Comparison of ENCODE assay signal across 16 cellular contexts in genomic region chr9:13140843-13141592, GRCh38.
DNase-seq lines count a peak whose midpoint lies in the region; ATAC-seq and TF ChIP-seq lines count a peak whose summit lies in the region.
"Had no signal": no experiment of that assay in that cellular context is flagged by ENCODE, and none has a peak within 500 bp of the region (broad histone marks: within the 10 kb centered on the region; RNA-seq: fewer than 3 reads in every experiment).

No MANE protein-coding gene starts in this region.

- H2AFZ ChIP-seq in fibroblast of lung (ENCODE audit: low read length) (no peak overlapping the region), osteoblast (ENCODE audit: low read length) (no peak overlapping the region)

- TF ChIP-seq CTCF in fibroblast of lung (conservative IDR thresholded peaks at IDR 0.05 in 1 of 2, IDR thresholded peaks at IDR 0.05 in 1 of 2; ENCODE audit: low read depth in 1 of 2, low read length in 2 of 2) (no peak), osteoblast (IDR thresholded peaks at IDR 0.05; ENCODE audit: extremely low read depth, low read depth, low read length) (no peak)

- ATAC-seq in GM18909 (IDR thresholded peaks at IDR 0.05; ENCODE audit: poor library complexity, unreplicated experiment): no peak

- H4K20me1 ChIP-seq in fibroblast of lung (ENCODE audit: control insufficient read depth, extremely low read depth, insufficient read depth, low read length): no peaks in the 10 kb centered on the region
- H4K20me1 ChIP-seq in osteoblast (ENCODE audit: insufficient read depth, low read length): no peaks in the 10 kb centered on the region

- DNase-seq in AG20443 (ENCODE audit: low spot score) (peak; percentile 11), SK-MEL-5 (ENCODE audit: low read depth, low spot score) (peak; percentile 72), fibroblast of lung (ENCODE audit: low read depth in 2 of 2) (peak; percentile 5 to 30), osteoblast (ENCODE audit: insufficient read length, low spot score, missing footprints) (no peak), COR-L47 (lab: John Stamatoyannopoulos, UW) (no peak), GM03348 (ENCODE audit: low spot score) (no peak), NCI-H187 (lab: John Stamatoyannopoulos, UW) (no peak)
- DNase-seq: activated CD4-positive, alpha-beta T cell treated with anti-CD3 and anti-CD28 coated beads, Interleukin-2, amount 50 U/mL, for 48 hours; activated effector memory CD4-positive, alpha-beta T cell treated with anti-CD3 and anti-CD28 coated beads, Interleukin-2, amount 50 U/mL, for 16 hours; NCI-H1417 treated with DMSO at 0.1 percent for 48 hours; NCI-H524 treated with DMSO at 0.1 percent for 48 hours; RPMI8226; stimulated activated CD4-positive, alpha-beta T cell treated with anti-CD3 and anti-CD28 coated beads, Interleukin-15, amount 100 ng/mL, for 24 hours had no signal

- in situ Hi-C loops in SK-MEL-5 (cut with HindIII; ENCODE audit: low pct_unique_long_range_greater_than_20kb, low sequenced_read_pairs): no loop called here

- no peak overlapping the region for H3K4me3 ChIP-seq in fibroblast of lung (replicated peaks in 1 of 4; ENCODE audit: control extremely low read depth in 1 of 4, insufficient read depth in 1 of 4, low read depth in 3 of 4, low read length in 4 of 4)
- H3K4me3 ChIP-seq in osteoblast (ENCODE audit: insufficient read depth, low read length): no peak overlapping the region
- H3K4me3 ChIP-seq: lung had no signal

- no peaks in the 10 kb centered on the region for H3K79me2 ChIP-seq in fibroblast of lung (ENCODE audit: control insufficient read depth, insufficient read depth, low read length)
- no peaks in the 10 kb centered on the region for H3K79me2 ChIP-seq in osteoblast (ENCODE audit: insufficient read depth, low read length)

- no peaks in the 10 kb centered on the region for H3K27me3 ChIP-seq in fibroblast of lung (ENCODE audit: control insufficient read depth, insufficient read depth, low read length)
- no peaks in the 10 kb centered on the region for H3K27me3 ChIP-seq in osteoblast (ENCODE audit: insufficient read depth, low read length)

- no peaks in the 10 kb centered on the region for H3K36me3 ChIP-seq in fibroblast of lung (ENCODE audit: control insufficient read depth, insufficient read depth, low read length)
- H3K36me3 ChIP-seq in osteoblast (ENCODE audit: insufficient read depth, low read length): peaks cover 14% of the 10 kb centered on the region

- H3K27ac ChIP-seq in fibroblast of lung (ENCODE audit: insufficient read depth, low read length) (no peak overlapping the region), osteoblast (ENCODE audit: low read depth, low read length) (peak overlapping the region; percentile 32)
- H3K27ac ChIP-seq: epithelial cell of prostate had no signal

- H3K4me2 ChIP-seq in fibroblast of lung (ENCODE audit: extremely low read depth, insufficient read depth, low read length) (peak overlapping the region; percentile 11), osteoblast (ENCODE audit: insufficient read depth, low read length) (no peak overlapping the region)

- H3K9me3 ChIP-seq in fibroblast of lung (ENCODE audit: control insufficient read depth, insufficient read depth, low read depth, low read length): no peaks in the 10 kb centered on the region
- no peaks in the 10 kb centered on the region for H3K9me3 ChIP-seq in osteoblast (ENCODE audit: low read depth, low read length)

- no peak overlapping the region for H3K9ac ChIP-seq in fibroblast of lung (ENCODE audit: insufficient read depth, low read length)

- H3K4me1 ChIP-seq in fibroblast of lung (ENCODE audit: control insufficient read depth, extremely low read depth, insufficient read depth, low read length) (peaks cover 2% of the 10 kb centered on the region), osteoblast (ENCODE audit: insufficient read depth, low read length) (peaks cover 24% of the 10 kb centered on the region)

Comparison
In these comparisons a context has a peak if more than half of its experiments do, and no peak if none do; other contexts are left out.
1. DNase-seq: peak in AG20443 (single experiment), SK-MEL-5 (single experiment) and fibroblast of lung (2 of 2); none in osteoblast (single experiment), COR-L47 (single experiment), GM03348 (single experiment) and NCI-H187 (0 of 2).